ENCODE assay signal across 8 cellular contexts in genomic region chr19:2047449-2048103, GRCh38. TPM values are rescaled to one million over a fixed set of nuclear protein-coding genes. Genes with fewer than 3 reads are reported as not detected.
DNase-seq lines count a peak whose midpoint lies in the region; ATAC-seq and TF ChIP-seq lines count a peak whose summit lies in the region.

No MANE protein-coding gene starts in this region.

- peaks cover 3% of the 10 kb centered on the region for H3K27me3 Mint-ChIP-seq in neural progenitor cell (ENCODE audit: insufficient read depth, low read depth)

- H4K20me1 ChIP-seq in neural progenitor cell (ENCODE audit: low read depth) = peaks cover 63% of the 10 kb centered on the region

- H3K4me2 ChIP-seq in neural progenitor cell = no peak overlapping the region

- ATAC-seq in GM21515 (IDR thresholded peaks at IDR 0.05; ENCODE audit: unreplicated experiment) = no peak

- peaks cover 22% of the 10 kb centered on the region for H3K4me1 Mint-ChIP-seq in neural progenitor cell

- H3K9me3 ChIP-seq in neural progenitor cell (ENCODE audit: low read depth) (no peaks in the 10 kb centered on the region), WERI-Rb-1 (ENCODE audit: severe bottlenecking) (no peaks in the 10 kb centered on the region)

- TF ChIP-seq CTCF in C4-2B (conservative IDR thresholded peaks at IDR 0.05) = no peak
- no peak for TF ChIP-seq CTCF in choroid plexus epithelial cell (conservative IDR thresholded peaks at IDR 0.05; ENCODE audit: low read depth, low read length)
- TF ChIP-seq CTCF in neural progenitor cell (IDR thresholded peaks at IDR 0.05) = no peak
- no peak for TF ChIP-seq CTCF in WERI-Rb-1 (IDR thresholded peaks at IDR 0.05; ENCODE audit: low read depth, low read length)

- H2AFZ ChIP-seq in neural progenitor cell (replicated peaks) = no peak overlapping the region

- no peaks in the 10 kb centered on the region for H3K36me3 Mint-ChIP-seq in neural progenitor cell

- H3K9me3 Mint-ChIP-seq in neural progenitor cell = no peaks in the 10 kb centered on the region

- H3K27ac ChIP-seq in C4-2B (peak overlapping the region; percentile 95), neural progenitor cell (no peak overlapping the region), WERI-Rb-1 (no peak overlapping the region)

- H3K27me3 ChIP-seq in neural progenitor cell (no peaks in the 10 kb centered on the region), WERI-Rb-1 (ENCODE audit: insufficient read depth, low read depth, severe bottlenecking) (no peaks in the 10 kb centered on the region)

- peaks cover 2% of the 10 kb centered on the region for H3K4me1 ChIP-seq in neural progenitor cell

- H3K79me2 ChIP-seq in neural progenitor cell (ENCODE audit: low read depth) = peaks cover 43% of the 10 kb centered on the region

- H3K4me3 ChIP-seq in choroid plexus epithelial cell (ENCODE audit: low read depth, low read length) = peak overlapping the region; percentile 16
- no peak overlapping the region for H3K4me3 ChIP-seq in neural progenitor cell
- no peak overlapping the region for H3K4me3 ChIP-seq in WERI-Rb-1 (ENCODE audit: low read depth, low read length)

- no peak overlapping the region for H3K27ac Mint-ChIP-seq in neural progenitor cell

- H3K36me3 ChIP-seq in neural progenitor cell = no peaks in the 10 kb centered on the region
- peaks cover 29% of the 10 kb centered on the region for H3K36me3 ChIP-seq in WERI-Rb-1

- DNase-seq in M059J (ENCODE audit: low read depth) (peak; percentile 70), choroid plexus epithelial cell (ENCODE audit: low read depth) (peak; percentile 19), neural progenitor cell (ENCODE audit: low spot score) (peak; percentile 4), WERI-Rb-1 (no peak), COR-L47 (lab: John Stamatoyannopoulos, UW) (no peak)
- DNase-seq in effector CD4-positive, alpha-beta T cell = no peak

- H3K9ac ChIP-seq in neural progenitor cell = no peak overlapping the region

- peaks cover 26% of the 10 kb centered on the region for H3F3A ChIP-seq in neural progenitor cell (ENCODE audit: low read depth)

- H3K4me3 Mint-ChIP-seq in neural progenitor cell = peak overlapping the region; percentile 38

RNA-seq across cellular contexts. Expression of gene MKNK2, which starts 3.5 kb away (rescaled TPM):
- total RNA-seq in M059J (2014; rRNA removed; shearing (Covaris generic)) = 60.0 and 80.9 TPM in 2 replicates
- 46.0 and 106 TPM in 2 replicates for total RNA-seq in neural progenitor cell (ENCODE audit: low replicate concordance)

RNA-seq across cellular contexts. Expression of gene BTBD2, which starts 32.1 kb away (rescaled TPM):
- 32.4 and 63.3 TPM in 2 replicates for total RNA-seq in M059J (2014; rRNA removed; shearing (Covaris generic))
- total RNA-seq in neural progenitor cell (ENCODE audit: low replicate concordance) = 48.8 and 148 TPM in 2 replicates

RNA-seq across cellular contexts. Expression of gene MOB3A, which starts 48.5 kb away (rescaled TPM):
- 9.6 and 19.1 TPM in 2 replicates for total RNA-seq in M059J (2014; rRNA removed; shearing (Covaris generic))
- total RNA-seq in neural progenitor cell (ENCODE audit: low replicate concordance) = 6.0 and 15.9 TPM in 2 replicates

RNA-seq across cellular contexts. Expression of gene IZUMO4, which starts 49.1 kb away (rescaled TPM):
- 0.15 TPM in 1 of 2 replicates, not detected in the other for total RNA-seq in M059J (2014; rRNA removed; shearing (Covaris generic))
- 3.7 TPM in 1 of 2 replicates, not detected in the other for total RNA-seq in neural progenitor cell (ENCODE audit: low replicate concordance)

Comparison
In these comparisons a context has a peak if more than half of its experiments do, and no peak if none do; other contexts are left out.
1. DNase-seq: peak in M059J (single experiment), choroid plexus epithelial cell (single experiment) and neural progenitor cell (single experiment); none in WERI-Rb-1 (single experiment), effector CD4-positive, alpha-beta T cell (single experiment) and COR-L47 (single experiment).